In the genomic region with DNA sequence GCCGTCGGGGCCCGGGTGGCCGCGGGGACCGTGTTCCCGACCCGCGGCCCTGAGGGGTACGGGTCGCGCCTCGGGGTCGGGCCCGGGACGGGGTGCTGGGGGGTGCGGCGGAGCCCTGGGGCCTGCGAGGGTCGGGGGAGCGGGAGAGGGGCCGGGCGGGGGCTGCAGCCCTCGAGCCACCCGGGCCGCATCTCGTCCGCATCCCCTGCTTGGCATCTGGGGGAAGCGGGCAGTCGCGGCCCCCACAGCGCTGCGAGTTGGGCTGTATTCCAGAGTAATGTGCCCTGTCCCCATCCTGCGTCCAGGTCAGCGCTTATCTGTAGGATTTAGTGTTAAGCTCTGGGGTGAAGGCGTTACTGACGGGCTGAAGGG, we compare ENCODE assay signal across 8 cellular contexts. TPM values are rescaled to one million over a fixed set of nuclear protein-coding genes. Genes with fewer than 3 reads are reported as not detected.
DNase-seq lines count a peak whose midpoint lies in the region; ATAC-seq and TF ChIP-seq lines count a peak whose summit lies in the region.

No MANE protein-coding gene starts in this region.

- no peaks in the 10 kb centered on the region for H3K27me3 Mint-ChIP-seq in Caco-2 (ENCODE audit: insufficient read depth, unreplicated experiment)
- no peaks in the 10 kb centered on the region for H3K27me3 Mint-ChIP-seq in natural killer cell treated with Interleukin-12 subunit alpha and Interleukin-12 subunit beta and Interleukin-15 and Interleukin-18, amount 100 ng/mL, for 72 hours

- peak overlapping the region; percentile 93 for H3K4me3 ChIP-seq in Caco-2 (ENCODE audit: low read depth, low read length)

- H3K36me3 Mint-ChIP-seq in Caco-2 (ENCODE audit: insufficient read depth, unreplicated experiment): peaks cover 38% of the 10 kb centered on the region
- peaks cover 3% of the 10 kb centered on the region for H3K36me3 Mint-ChIP-seq in natural killer cell treated with Interleukin-12 subunit alpha and Interleukin-12 subunit beta and Interleukin-15 and Interleukin-18, amount 100 ng/mL, for 72 hours

- BruUV-seq in Caco-2 (replicated peaks; lab: Mats Ljungman, UMichigan): no TSS peak

- H3K9me3 Mint-ChIP-seq in Caco-2 (ENCODE audit: unreplicated experiment): no peaks in the 10 kb centered on the region
- no peaks in the 10 kb centered on the region for H3K9me3 Mint-ChIP-seq in natural killer cell treated with Interleukin-12 subunit alpha and Interleukin-12 subunit beta and Interleukin-15 and Interleukin-18, amount 100 ng/mL, for 72 hours

- peak overlapping the region; percentile 79 for H3K27ac Mint-ChIP-seq in Caco-2 (ENCODE audit: unreplicated experiment)
- H3K27ac Mint-ChIP-seq in natural killer cell treated with Interleukin-12 subunit alpha and Interleukin-12 subunit beta and Interleukin-15 and Interleukin-18, amount 100 ng/mL, for 72 hours: peak overlapping the region; percentile 82 to 96

- ATAC-seq in natural killer cell treated with Interleukin-12 subunit alpha and Interleukin-12 subunit beta and Interleukin-15 and Interleukin-18, amount 100 ng/mL, for 72 hours: no peak
- no peak for ATAC-seq in HG02852 (IDR thresholded peaks at IDR 0.05; ENCODE audit: unreplicated experiment)

- H3K36me3 ChIP-seq in Caco-2 (ENCODE audit: control insufficient read depth, insufficient read depth, low read length): no peaks in the 10 kb centered on the region; the same call in 1 of the 2 replicates

- H3K9me3 ChIP-seq in Caco-2: no peaks in the 10 kb centered on the region

- peaks cover 11% of the 10 kb centered on the region; the same call in 1 of the 2 replicates for H3K4me1 ChIP-seq in Caco-2

- no peak for TF ChIP-seq CTCF in Caco-2 (IDR thresholded peaks at IDR 0.05; ENCODE audit: insufficient read depth in 1 of 2, low read depth in 1 of 2, low read length in 1 of 2, severe bottlenecking in 1 of 2, unreplicated experiment in 1 of 2)
- no peak for TF ChIP-seq CTCF in GM13976 (IDR thresholded peaks at IDR 0.05; ENCODE audit: borderline replicate concordance, control extremely low read depth, extremely low read depth, insufficient read depth, missing control alignments)

- no peaks in the 10 kb centered on the region for H3K27me3 ChIP-seq in Caco-2 (replicated peaks; ENCODE audit: control insufficient read depth, insufficient read depth, low read length)

- intact Hi-C loops in Caco-2 (cut with micrococcal nuclease; ENCODE audit: unreplicated experiment): no loop called here

- in situ Hi-C loops in GM13976 (cut with MboI; ENCODE audit: low sequenced_read_pairs, unreplicated experiment): no loop called here

- DNase-seq in Caco-2 (no peak), HuH-7 (ENCODE audit: low spot score) (peak; percentile 25), dermis blood vessel endothelial cell (peak; percentile 31), NCI-H524 treated with DMSO at 0.1 percent for 48 hours (lab: John Stamatoyannopoulos, UW) (no peak), GM13976 (ENCODE audit: low spot score) (no peak)
- no peak for DNase-seq in natural killer cell treated with Interleukin-12 subunit alpha and Interleukin-12 subunit beta and Interleukin-15 and Interleukin-18, amount 100 ng/mL, for 72 hours (ENCODE audit: low spot score)
- DNase-seq in stimulated activated CD4-positive, alpha-beta T cell treated with anti-CD3 and anti-CD28 coated beads, Interleukin-4, amount 100 ng/mL, for 4 hours: no peak

- CTCF ChIA-PET in Caco-2 (lab: Charles Lee): interaction anchor here (0.7 to 1.1 kb wide), 3 partner anchors 10 to 197 kb away, joined by 3 to 12 read pairs (median 6); a partner anchor contains a TSS

- peaks cover 10% of the 10 kb centered on the region for H3K4me1 Mint-ChIP-seq in Caco-2 (ENCODE audit: low read depth, unreplicated experiment)
- H3K4me1 Mint-ChIP-seq in natural killer cell treated with Interleukin-12 subunit alpha and Interleukin-12 subunit beta and Interleukin-15 and Interleukin-18, amount 100 ng/mL, for 72 hours (ENCODE audit: low read depth in 2 of 2): peaks cover 28 to 37% of the 10 kb centered on the region in 2 donors

- POLR2A ChIA-PET in Caco-2 (lab: Charles Lee): interaction anchor here (0.5 to 1.1 kb wide), 4 partner anchors 10 to 197 kb away, joined by 5 to 12 read pairs (median 8); a partner anchor contains a TSS

- H3K4me3 Mint-ChIP-seq in Caco-2 (ENCODE audit: unreplicated experiment): peak overlapping the region; percentile 77
- peak overlapping the region; percentile 89 for H3K4me3 Mint-ChIP-seq in natural killer cell treated with Interleukin-12 subunit alpha and Interleukin-12 subunit beta and Interleukin-15 and Interleukin-18, amount 100 ng/mL, for 72 hours

RNA-seq across cellular contexts. Expression of a gene that starts 0.4 kb away (rescaled TPM):
- total RNA-seq in Caco-2 (2022): 136 and 141 TPM in 2 replicates
- total RNA-seq in dermis blood vessel endothelial cell: 62.6 and 64.8 TPM in 2 replicates
- total RNA-seq in natural killer cell treated with Interleukin-12 subunit alpha and Interleukin-12 subunit beta and Interleukin-15 and Interleukin-18, amount 100 ng/mL, for 72 hours: 100 to 1,000 TPM; 139 to 161 TPM

RNA-seq across cellular contexts. Expression of a gene that starts 0.7 kb away (rescaled TPM):
- total RNA-seq in Caco-2 (2022): 8.6 and 9.1 TPM in 2 replicates
- 7.4 and 7.7 TPM in 2 replicates for total RNA-seq in dermis blood vessel endothelial cell
- 1 to 10 TPM; 4.0 to 7.5 TPM for total RNA-seq in natural killer cell treated with Interleukin-12 subunit alpha and Interleukin-12 subunit beta and Interleukin-15 and Interleukin-18, amount 100 ng/mL, for 72 hours

RNA-seq across cellular contexts. Expression of a gene that starts 20.3 kb away (rescaled TPM):
- total RNA-seq in Caco-2 (2022): 19.7 and 21.9 TPM in 2 replicates
- 33.4 and 44.9 TPM in 2 replicates for total RNA-seq in dermis blood vessel endothelial cell
- total RNA-seq in natural killer cell treated with Interleukin-12 subunit alpha and Interleukin-12 subunit beta and Interleukin-15 and Interleukin-18, amount 100 ng/mL, for 72 hours: 10 to 100 TPM; 10.7 to 18.9 TPM

Comparison
In these comparisons a context has a peak if more than half of its experiments do, and no peak if none do; other contexts are left out.
1. DNase-seq: peak in HuH-7 (single experiment) and dermis blood vessel endothelial cell (single experiment); none in Caco-2 (0 of 2), natural killer cell treated with Interleukin-12 subunit alpha and Interleukin-12 subunit beta and Interleukin-15 and Interleukin-18, amount 100 ng/mL, for 72 hours (single experiment), stimulated activated CD4-positive, alpha-beta T cell treated with anti-CD3 and anti-CD28 coated beads, Interleukin-4, amount 100 ng/mL, for 4 hours (0 of 2), NCI-H524 treated with DMSO at 0.1 percent for 48 hours (single experiment) and GM13976 (single experiment).